Comparison of ENCODE assay signal across 4 cellular contexts in genomic region chr2:54752439-54752838, GRCh38.
TF ChIP-seq lines count a peak whose summit lies in the region.

No MANE protein-coding gene starts in this region.

TF ChIP-seq in HEK293, 187 proteins besides CTCF, POLR2A, EP300 and RAD21:
- no peak for TF ChIP-seq PRDM2 (tag by site-specific recombination; IDR thresholded peaks at IDR 0.05; ENCODE audit: borderline replicate concordance)
- TF ChIP-seq ZNF146 (tag by site-specific recombination; IDR thresholded peaks at IDR 0.05) = peak; percentile 54

TF ChIP-seq in K562, 482 proteins besides CTCF, POLR2A, EP300 and RAD21:
- TF ChIP-seq ZNF146 (CRISPR knock-in tag; IDR thresholded peaks at IDR 0.05; ENCODE audit: unreplicated experiment) = peak; percentile 65
- TF ChIP-seq RBM25 (IDR thresholded peaks at IDR 0.05; ENCODE audit: low read depth, low read length, severe bottlenecking) = peak; percentile 74
- TF ChIP-seq POU5F1 (IDR thresholded peaks at IDR 0.05; ENCODE audit: borderline replicate concordance, low read depth, low read length, partially characterized antibody) = no peak

TF ChIP-seq in H1, 55 proteins besides CTCF, POLR2A, EP300 and RAD21:
- no peak for TF ChIP-seq SP4 (IDR thresholded peaks at IDR 0.05; ENCODE audit: low read length)
- 0 out of 2 replicates have a peak, but pooled peaks have one; percentile 19 for TF ChIP-seq KDM1A (IDR thresholded peaks at IDR 0.05; ENCODE audit: borderline replicate concordance, low read length)
- no peak for TF ChIP-seq CREB1 (IDR thresholded peaks at IDR 0.05)
TF ChIP-seq in H1: peak in this region for 1.

TF ChIP-seq in SK-N-SH treated with all-trans-retinoic acid at 6 μM for 48 hours, 23 proteins besides CTCF, POLR2A, EP300 and RAD21:
- TF ChIP-seq CSDC2 (CRISPR knock-in tag; IDR thresholded peaks at IDR 0.05) = no peak
- no peak for TF ChIP-seq BACH2 (CRISPR knock-in tag; IDR thresholded peaks at IDR 0.05; ENCODE audit: borderline replicate concordance)
- TF ChIP-seq ZNF8 (CRISPR knock-in tag; IDR thresholded peaks at IDR 0.05) = no peak
- no peak for TF ChIP-seq ARNTL (CRISPR knock-in tag; IDR thresholded peaks at IDR 0.05; ENCODE audit: borderline replicate concordance, low read depth)
- TF ChIP-seq, protein P1, sequence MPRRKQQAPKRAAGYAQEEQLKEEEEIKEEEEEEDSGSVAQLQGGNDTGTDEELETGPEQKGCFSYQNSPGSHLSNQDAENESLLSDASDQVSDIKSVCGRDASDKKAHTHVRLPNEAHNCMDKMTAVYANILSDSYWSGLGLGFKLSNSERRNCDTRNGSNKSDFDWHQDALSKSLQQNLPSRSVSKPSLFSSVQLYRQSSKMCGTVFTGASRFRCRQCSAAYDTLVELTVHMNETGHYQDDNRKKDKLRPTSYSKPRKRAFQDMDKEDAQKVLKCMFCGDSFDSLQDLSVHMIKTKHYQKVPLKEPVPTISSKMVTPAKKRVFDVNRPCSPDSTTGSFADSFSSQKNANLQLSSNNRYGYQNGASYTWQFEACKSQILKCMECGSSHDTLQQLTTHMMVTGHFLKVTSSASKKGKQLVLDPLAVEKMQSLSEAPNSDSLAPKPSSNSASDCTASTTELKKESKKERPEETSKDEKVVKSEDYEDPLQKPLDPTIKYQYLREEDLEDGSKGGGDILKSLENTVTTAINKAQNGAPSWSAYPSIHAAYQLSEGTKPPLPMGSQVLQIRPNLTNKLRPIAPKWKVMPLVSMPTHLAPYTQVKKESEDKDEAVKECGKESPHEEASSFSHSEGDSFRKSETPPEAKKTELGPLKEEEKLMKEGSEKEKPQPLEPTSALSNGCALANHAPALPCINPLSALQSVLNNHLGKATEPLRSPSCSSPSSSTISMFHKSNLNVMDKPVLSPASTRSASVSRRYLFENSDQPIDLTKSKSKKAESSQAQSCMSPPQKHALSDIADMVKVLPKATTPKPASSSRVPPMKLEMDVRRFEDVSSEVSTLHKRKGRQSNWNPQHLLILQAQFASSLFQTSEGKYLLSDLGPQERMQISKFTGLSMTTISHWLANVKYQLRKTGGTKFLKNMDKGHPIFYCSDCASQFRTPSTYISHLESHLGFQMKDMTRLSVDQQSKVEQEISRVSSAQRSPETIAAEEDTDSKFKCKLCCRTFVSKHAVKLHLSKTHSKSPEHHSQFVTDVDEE (CRISPR knock-in tag; IDR thresholded peaks at IDR 0.05) = no peak
- no peak for TF ChIP-seq GLIS3 (CRISPR knock-in tag; IDR thresholded peaks at IDR 0.05)
- no peak for TF ChIP-seq TOX (CRISPR knock-in tag; IDR thresholded peaks at IDR 0.05; ENCODE audit: borderline replicate concordance)
- TF ChIP-seq ESRRG (CRISPR knock-in tag; IDR thresholded peaks at IDR 0.05) = no peak
- no peak for TF ChIP-seq ZNF565 (CRISPR knock-in tag; conservative IDR thresholded peaks at IDR 0.05; ENCODE audit: low read depth)
- TF ChIP-seq PPARA (CRISPR knock-in tag; IDR thresholded peaks at IDR 0.05; ENCODE audit: borderline replicate concordance) = no peak
- TF ChIP-seq, protein P2, sequence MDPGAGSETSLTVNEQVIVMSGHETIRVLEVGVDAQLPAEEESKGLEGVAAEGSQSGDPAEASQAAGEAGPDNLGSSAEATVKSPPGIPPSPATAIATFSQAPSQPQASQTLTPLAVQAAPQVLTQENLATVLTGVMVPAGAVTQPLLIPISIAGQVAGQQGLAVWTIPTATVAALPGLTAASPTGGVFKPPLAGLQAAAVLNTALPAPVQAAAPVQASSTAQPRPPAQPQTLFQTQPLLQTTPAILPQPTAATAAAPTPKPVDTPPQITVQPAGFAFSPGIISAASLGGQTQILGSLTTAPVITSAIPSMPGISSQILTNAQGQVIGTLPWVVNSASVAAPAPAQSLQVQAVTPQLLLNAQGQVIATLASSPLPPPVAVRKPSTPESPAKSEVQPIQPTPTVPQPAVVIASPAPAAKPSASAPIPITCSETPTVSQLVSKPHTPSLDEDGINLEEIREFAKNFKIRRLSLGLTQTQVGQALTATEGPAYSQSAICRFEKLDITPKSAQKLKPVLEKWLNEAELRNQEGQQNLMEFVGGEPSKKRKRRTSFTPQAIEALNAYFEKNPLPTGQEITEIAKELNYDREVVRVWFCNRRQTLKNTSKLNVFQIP (CRISPR knock-in tag; IDR thresholded peaks at IDR 0.05; ENCODE audit: borderline replicate concordance, low read depth) = no peak
- no peak for TF ChIP-seq SNAI2 (CRISPR knock-in tag; IDR thresholded peaks at IDR 0.05)
- no peak for TF ChIP-seq RARB (CRISPR knock-in tag; IDR thresholded peaks at IDR 0.05)
- TF ChIP-seq CSRNP3 (CRISPR knock-in tag; IDR thresholded peaks at IDR 0.05) = no peak
- TF ChIP-seq TCF4 (CRISPR knock-in tag; IDR thresholded peaks at IDR 0.05; ENCODE audit: borderline replicate concordance) = no peak
- TF ChIP-seq ZNF70 (CRISPR knock-in tag; IDR thresholded peaks at IDR 0.05) = no peak
- TF ChIP-seq CREB5 (CRISPR knock-in tag; IDR thresholded peaks at IDR 0.05; ENCODE audit: low read depth) = no peak
- TF ChIP-seq ZFP3 (CRISPR knock-in tag; IDR thresholded peaks at IDR 0.05) = no peak
- no peak for TF ChIP-seq PATZ1 (CRISPR knock-in tag; IDR thresholded peaks at IDR 0.05; ENCODE audit: borderline replicate concordance)
- no peak for TF ChIP-seq ISL1 (CRISPR knock-in tag; IDR thresholded peaks at IDR 0.05)
